ENCODE assay signal across 1 cellular context in genomic region chr19:40502647-40503046, GRCh38.
TF ChIP-seq lines count a peak whose summit lies in the region.

No MANE protein-coding gene starts in this region.

TF ChIP-seq in HepG2, 621 proteins besides CTCF, POLR2A, EP300 and RAD21:
- TF ChIP-seq SP5 (CRISPR knock-in tag; IDR thresholded peaks at IDR 0.05; ENCODE audit: borderline replicate concordance, low read depth), result no peak
- no peak for TF ChIP-seq RNF2 (conservative IDR thresholded peaks at IDR 0.05; ENCODE audit: low read depth)
- no peak for TF ChIP-seq NRL (CRISPR knock-in tag; IDR thresholded peaks at IDR 0.05; ENCODE audit: borderline replicate concordance)
- TF ChIP-seq STAG1 (CRISPR knock-in tag; IDR thresholded peaks at IDR 0.05), result peak; percentile 28; the same call in 1 of the 2 replicates
